In the genomic region with DNA sequence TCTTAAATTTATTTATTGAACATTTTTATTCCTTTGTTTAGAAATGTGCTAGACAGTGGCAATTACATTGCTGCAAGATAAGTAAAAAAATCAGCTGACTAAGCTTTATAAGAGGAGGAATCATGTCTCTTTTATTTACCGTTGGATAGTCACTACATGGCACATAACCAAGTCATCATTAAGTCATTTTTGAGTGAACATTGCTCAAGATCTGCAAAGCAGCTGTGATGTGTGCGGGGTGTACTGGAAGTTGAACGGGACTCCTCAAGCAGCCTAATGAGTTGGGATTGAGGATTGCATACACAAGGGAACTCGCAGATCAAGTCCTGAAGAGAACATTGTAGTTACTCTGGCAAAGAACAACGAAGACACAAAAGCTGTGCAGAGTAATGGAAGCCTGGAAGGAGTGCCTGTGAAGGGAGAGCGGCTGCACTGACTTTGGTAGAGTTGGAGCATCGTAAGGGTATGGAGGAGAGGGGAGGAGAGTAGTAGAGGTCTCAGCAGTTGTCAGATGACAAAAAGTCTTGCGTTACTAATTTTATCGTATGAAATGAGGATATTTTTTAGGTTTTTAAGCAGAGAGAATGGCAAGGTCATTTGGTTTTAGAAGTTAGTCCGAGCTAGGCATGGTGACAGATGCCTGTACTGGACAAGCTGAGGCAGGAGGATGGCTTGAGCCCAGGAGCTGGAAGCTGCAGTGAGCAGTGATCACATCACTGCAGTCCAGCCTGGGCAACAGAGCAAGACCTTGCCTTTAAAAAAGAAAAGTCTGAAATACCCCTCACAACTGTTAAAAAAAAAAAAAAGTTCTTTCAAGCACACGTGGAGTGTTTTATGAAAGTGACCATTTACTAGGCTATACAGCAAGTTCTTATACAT, we compare ENCODE assay signal across 13 cellular contexts.
DNase-seq lines count a peak whose midpoint lies in the region; ATAC-seq and TF ChIP-seq lines count a peak whose summit lies in the region.
"Had no signal": no experiment of that assay in that cellular context is flagged by ENCODE, and none has a peak within 500 bp of the region (broad histone marks: within the 10 kb centered on the region; RNA-seq: fewer than 3 reads in every experiment).

No MANE protein-coding gene starts in this region.

- ATAC-seq in heart right ventricle = peak; percentile 65 to 95 (median 81)

- H3K4me3 ChIP-seq in astrocyte of the cerebellum (ENCODE audit: low read depth, low read length) (no peak overlapping the region), heart right ventricle (no peak overlapping the region), skeletal muscle cell (ENCODE audit: low read depth, low read length) (no peak overlapping the region)
- H3K4me3 ChIP-seq in effector memory CD4-positive, alpha-beta T cell (ENCODE audit: insufficient read depth, low read depth, low read length, poor library complexity, severe bottlenecking) = no peak overlapping the region
- H3K4me3 ChIP-seq: sigmoid colon had no signal

- in situ Hi-C loops in astrocyte of the cerebellum (cut with HindIII; ENCODE audit: low sequenced_read_pairs) = no loop called here

- intact Hi-C loops in heart right ventricle (cut with DNase I) = no loop called here

- no peaks in the 10 kb centered on the region for H3K9me3 ChIP-seq in heart right ventricle
- H3K9me3 ChIP-seq in effector memory CD4-positive, alpha-beta T cell (ENCODE audit: control insufficient read depth, low read length) = no peaks in the 10 kb centered on the region
- H3K9me3 ChIP-seq: sigmoid colon had no signal

- TF ChIP-seq CTCF in astrocyte of the cerebellum (IDR thresholded peaks at IDR 0.05; ENCODE audit: low read depth, low read length, missing control alignments) (no peak), heart right ventricle (IDR thresholded peaks at IDR 0.05) (no peak)

- peak overlapping the region in 2 of 10 donors; percentile 10 to 13 for H3K27ac ChIP-seq in heart right ventricle
- H3K27ac ChIP-seq in effector memory CD4-positive, alpha-beta T cell (ENCODE audit: insufficient read depth, low read length, poor library complexity, severe bottlenecking) = no peak overlapping the region
- H3K27ac ChIP-seq: sigmoid colon had no signal

- H3K36me3 ChIP-seq in heart right ventricle = peaks cover 0 to 13% (median 0%) of the 10 kb centered on the region in 9 donors
- no peaks in the 10 kb centered on the region for H3K36me3 ChIP-seq in effector memory CD4-positive, alpha-beta T cell (ENCODE audit: control insufficient read depth, insufficient read depth, low read length)

- peaks cover 0 to 8% (median 0%) of the 10 kb centered on the region in 7 donors for H3K27me3 ChIP-seq in heart right ventricle
- no peaks in the 10 kb centered on the region for H3K27me3 ChIP-seq in effector memory CD4-positive, alpha-beta T cell (replicated peaks; ENCODE audit: control insufficient read depth, insufficient read depth, low read length, poor library complexity, severe bottlenecking)
- H3K27me3 ChIP-seq: sigmoid colon had no signal

- DNase-seq in GM04503 (ENCODE audit: low read depth) (peak; percentile 76), astrocyte of the cerebellum (ENCODE audit: low read depth) (peak; percentile 11), heart right ventricle (peak in 1 of 2 donors; percentile 32), skeletal muscle cell (ENCODE audit: low read depth) (peak; percentile 94), NAMALWA (ENCODE audit: low spot score) (no peak), 8988T (no peak), NCI-H1436 treated with DMSO at 0.1 percent for 48 hours (lab: John Stamatoyannopoulos, UW) (no peak)
- DNase-seq in effector memory CD4-positive, alpha-beta T cell = no peak
- DNase-seq: activated T-cell treated with anti-CD3 and anti-CD28 coated beads for 4 hours; effector CD8-positive, alpha-beta T cell; KBM-7; NCI-H187 treated with DMSO at 0.1 percent for 48 hours; sigmoid colon had no signal

- H3K4me1 ChIP-seq in heart right ventricle = peaks cover 0 to 18% (median 5%) of the 10 kb centered on the region in 9 donors
- no peaks in the 10 kb centered on the region for H3K4me1 ChIP-seq in effector memory CD4-positive, alpha-beta T cell (ENCODE audit: control insufficient read depth, insufficient read depth, low read length, poor library complexity, severe bottlenecking)

- 69 to 76% methylated on average over 11 of the region's 11 CpGs for WGBS in heart right ventricle, 2 donors

Comparison
In these comparisons a context has a peak if more than half of its experiments do, and no peak if none do; other contexts are left out.
1. DNase-seq: peak in GM04503 (single experiment), astrocyte of the cerebellum (single experiment) and skeletal muscle cell (single experiment); none in NAMALWA (single experiment), effector memory CD4-positive, alpha-beta T cell (0 of 3), 8988T (single experiment) and NCI-H1436 treated with DMSO at 0.1 percent for 48 hours (single experiment).